Comparison of ENCODE assay signal across 14 cellular contexts in genomic region chr12:93322784-93323183, GRCh38. TPM values are rescaled to one million over a fixed set of nuclear protein-coding genes. Genes with fewer than 3 reads are reported as not detected.
DNase-seq lines count a peak whose midpoint lies in the region; ATAC-seq and TF ChIP-seq lines count a peak whose summit lies in the region.
"Had no signal": no experiment of that assay in that cellular context is flagged by ENCODE, and none has a peak within 500 bp of the region (broad histone marks: within the 10 kb centered on the region; RNA-seq: fewer than 3 reads in every experiment).

No MANE protein-coding gene starts in this region.

- H3F3A ChIP-seq in PC-9 (ENCODE audit: insufficient read depth, low read depth): no peaks in the 10 kb centered on the region

- no peak overlapping the region for H3K27ac ChIP-seq in PC-9
- H3K27ac ChIP-seq: vagina had no signal

- CTCF ChIA-PET in PC-9 (lab: Charles Lee): no interaction called here

- POLR2A ChIA-PET in PC-9 (lab: Charles Lee; ENCODE audit: unreplicated experiment): interaction anchor here (0.7 kb wide), 1 partner anchor 243 kb away, joined by 37 read pairs; no protein-coding TSS in a partner anchor

- H2AFZ ChIP-seq in PC-9: no peak overlapping the region

- no peaks in the 10 kb centered on the region for H3K9me3 ChIP-seq in PC-9 (ENCODE audit: insufficient read depth, low read depth)
- H3K9me3 ChIP-seq: vagina had no signal

- H3K4me3 ChIP-seq in fibroblast of pulmonary artery (replicated peaks; ENCODE audit: low read depth, low read length): no peak overlapping the region
- no peak overlapping the region for H3K4me3 ChIP-seq in PC-9
- H3K4me3 ChIP-seq: vagina had no signal

- peaks cover 11% of the 10 kb centered on the region; the same call in 1 of the 2 replicates for H3K4me1 ChIP-seq in PC-9 (replicated peaks; ENCODE audit: insufficient read depth)

- no peaks in the 10 kb centered on the region for H3K27me3 ChIP-seq in PC-9 (ENCODE audit: insufficient read depth, low read depth)
- H3K27me3 ChIP-seq: vagina had no signal

- no peak overlapping the region for H3K4me2 ChIP-seq in PC-9

- TF ChIP-seq CTCF in fibroblast of pulmonary artery (IDR thresholded peaks at IDR 0.05; ENCODE audit: low read length, missing control alignments): no peak
- no peak for TF ChIP-seq CTCF in PC-9 (conservative IDR thresholded peaks at IDR 0.05)

- intact Hi-C loops in Right ventricle myocardium superior (cut with DNase I): no loop called here
- intact Hi-C loops in PC-9 (cut with micrococcal nuclease; ENCODE audit: unreplicated experiment): no loop called here

- DNase-seq in AG08395 (ENCODE audit: low spot score) (peak; percentile 33), H4 (ENCODE audit: low spot score) (peak; percentile 20), RPMI7951 (ENCODE audit: low read depth) (peak; percentile 29), fibroblast of pulmonary artery (ENCODE audit: low read depth) (peak; percentile 41), activated gamma-delta T cell treated with Interleukin-2 at 50 U/mL for 16 hours (no peak), Right ventricle myocardium superior (no peak), PC-9 (no peak)
- DNase-seq: activated CD4-positive, alpha-beta T cell treated with anti-CD3 and anti-CD28 coated beads for 1 hour; activated T-cell treated with anti-CD3 and anti-CD28 coated beads, Interleukin-2, amount 50 U/mL, for 4 hours; AML-193; DMS53; mesenchymal stem cell had no signal

- BruUV-seq in PC-9 (replicated peaks; lab: Mats Ljungman, UMichigan): no TSS peak

- no peaks in the 10 kb centered on the region for H3K79me2 ChIP-seq in PC-9 (ENCODE audit: low read depth)

- H4K20me1 ChIP-seq in PC-9 (ENCODE audit: insufficient read depth): no peaks in the 10 kb centered on the region

- no peaks in the 10 kb centered on the region for H3K9me2 ChIP-seq in PC-9 (ENCODE audit: insufficient read depth)

- H3K36me3 ChIP-seq in PC-9 (ENCODE audit: low read depth): no peaks in the 10 kb centered on the region
- H3K36me3 ChIP-seq: vagina had no signal

- ATAC-seq in HG03460 (IDR thresholded peaks at IDR 0.05; ENCODE audit: unreplicated experiment) (no peak), Right ventricle myocardium superior (ENCODE audit: poor library complexity) (no peak)
- ATAC-seq: activated T-cell treated with anti-CD3 and anti-CD28 coated beads, Interleukin-2, amount 50 U/mL, for 4 hours had no signal

RNA-seq across cellular contexts. Expression of gene NUDT4, which starts 54.9 kb away (rescaled TPM):
- total RNA-seq in H4 (2014; rRNA removed; shearing (Covaris generic)): 22.9 and 24.6 TPM in 2 replicates
- total RNA-seq in RPMI7951 (2014; rRNA removed; shearing (Covaris generic)): 36.0 and 40.5 TPM in 2 replicates
- 410 TPM for total RNA-seq in Right ventricle myocardium superior
- total RNA-seq in PC-9 (2021): 38.7 and 51.0 TPM in 2 replicates

Comparison
In these comparisons a context has a peak if more than half of its experiments do, and no peak if none do; other contexts are left out.
1. DNase-seq: peak in AG08395 (single experiment), H4 (single experiment), RPMI7951 (single experiment) and fibroblast of pulmonary artery (single experiment); none in activated gamma-delta T cell treated with Interleukin-2 at 50 U/mL for 16 hours (single experiment), Right ventricle myocardium superior (single experiment) and PC-9 (0 of 2).